ENCODE assay signal across 19 cellular contexts in the genomic region with DNA sequence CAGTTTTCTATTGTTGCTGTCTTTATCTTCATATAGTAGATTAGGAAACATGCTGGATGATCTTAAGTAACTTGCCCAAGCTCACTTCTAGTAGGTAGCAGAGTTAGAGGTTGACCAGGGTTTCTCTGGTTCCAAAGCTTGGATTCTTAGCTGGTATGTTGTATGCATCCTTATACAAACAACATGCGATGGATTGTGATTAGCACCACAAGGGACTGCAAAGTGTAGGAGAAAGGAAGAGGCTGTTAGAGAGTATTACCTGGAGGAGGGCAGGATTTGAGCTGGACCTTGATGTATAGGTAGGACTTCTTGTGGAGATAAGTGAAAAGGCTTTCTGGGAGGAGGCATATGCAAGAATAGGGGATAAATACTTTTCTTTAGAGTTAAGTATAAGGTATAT. TPM values are rescaled to one million over a fixed set of nuclear protein-coding genes. Genes with fewer than 3 reads are reported as not detected.
DNase-seq lines count a peak whose midpoint lies in the region; ATAC-seq and TF ChIP-seq lines count a peak whose summit lies in the region.
"Had no signal": no experiment of that assay in that cellular context is flagged by ENCODE, and none has a peak within 500 bp of the region (broad histone marks: within the 10 kb centered on the region; RNA-seq: fewer than 3 reads in every experiment).

No MANE protein-coding gene starts in this region.

- H3K36me3 ChIP-seq in H7 (replicated peaks; ENCODE audit: control insufficient read depth, insufficient read depth, low read length), result no peaks in the 10 kb centered on the region
- H3K36me3 ChIP-seq: suprapubic skin had no signal

- no peaks in the 10 kb centered on the region for H3K27me3 Mint-ChIP-seq in activated T-cell treated with anti-CD3 and anti-CD28 coated beads, Interleukin-2, amount 50 U/mL, for 4 hours (ENCODE audit: low read depth)
- H3K27me3 Mint-ChIP-seq in brain (no peaks in the 10 kb centered on the region), nephron (ENCODE audit: low read depth) (no peaks in the 10 kb centered on the region)

- ATAC-seq in activated T-cell treated with anti-CD3 and anti-CD28 coated beads, Interleukin-2, amount 50 U/mL, for 4 hours, result no peak
- ATAC-seq in GM19467 (IDR thresholded peaks at IDR 0.05; ENCODE audit: unreplicated experiment), result no peak

- H3K27ac Mint-ChIP-seq in brain (peak overlapping the region in 2 of 5 experiments; percentile 7 to 46), nephron (peak overlapping the region in 2 of 3 experiments; percentile 11 to 15)
- H3K27ac Mint-ChIP-seq: activated T-helper 1 cell treated with anti-CD3 and anti-CD28 coated beads, Interleukin-12 subunit alpha, Interleukin-12 subunit beta, Interleukin-2, Interleukin-4 antibody, amounts not matched to agents 30 ng/mL and 10 ng/mL and 1 ng/mL, durations not matched to agents 14 hours and 24 hours and 36 hours had no signal

- peak overlapping the region; percentile 4 for H3K4me3 Mint-ChIP-seq in activated T-cell treated with anti-CD3 and anti-CD28 coated beads, Interleukin-2, amount 50 U/mL, for 4 hours
- H3K4me3 Mint-ChIP-seq in brain, result peak overlapping the region in 4 of 5 experiments; percentile 1 to 83 (median 30)
- no peak overlapping the region for H3K4me3 Mint-ChIP-seq in nephron
- H3K4me3 Mint-ChIP-seq: activated T-helper 1 cell treated with anti-CD3 and anti-CD28 coated beads, Interleukin-12 subunit alpha, Interleukin-12 subunit beta, Interleukin-2, Interleukin-4 antibody, amounts not matched to agents 30 ng/mL and 10 ng/mL and 1 ng/mL, durations not matched to agents 14 hours and 24 hours and 36 hours had no signal

- TF ChIP-seq CTCF in brain (conservative IDR thresholded peaks at IDR 0.05), result no peak
- no peak for TF ChIP-seq CTCF in nephron (IDR thresholded peaks at IDR 0.05; ENCODE audit: unreplicated experiment in 3 of 3)

- peaks cover 4% of the 10 kb centered on the region; the same call in 1 of the 2 replicates for H3K27me3 ChIP-seq in H7 (ENCODE audit: control insufficient read depth, insufficient read depth, low read length)
- H3K27me3 ChIP-seq: suprapubic skin had no signal

- H3K36me3 Mint-ChIP-seq in activated T-cell treated with anti-CD3 and anti-CD28 coated beads, Interleukin-2, amount 50 U/mL, for 4 hours (ENCODE audit: insufficient read depth), result peaks cover 8% of the 10 kb centered on the region
- H3K36me3 Mint-ChIP-seq in brain, result peaks cover 5% of the 10 kb centered on the region
- no peaks in the 10 kb centered on the region for H3K36me3 Mint-ChIP-seq in nephron (ENCODE audit: low read depth)

- peaks cover 76% of the 10 kb centered on the region for H3K4me1 Mint-ChIP-seq in activated T-cell treated with anti-CD3 and anti-CD28 coated beads, Interleukin-2, amount 50 U/mL, for 4 hours (ENCODE audit: low read depth)
- H3K4me1 Mint-ChIP-seq in brain (peaks cover 82% of the 10 kb centered on the region), nephron (peaks cover 67% of the 10 kb centered on the region)

- intact Hi-C loops in head of caudate nucleus (cut with DNase I), result no loop called here

- H3K9me3 Mint-ChIP-seq in activated T-cell treated with anti-CD3 and anti-CD28 coated beads, Interleukin-2, amount 50 U/mL, for 4 hours, result no peaks in the 10 kb centered on the region
- no peaks in the 10 kb centered on the region for H3K9me3 Mint-ChIP-seq in brain
- H3K9me3 Mint-ChIP-seq in nephron, result no peaks in the 10 kb centered on the region
- H3K9me3 Mint-ChIP-seq: activated T-helper 1 cell treated with anti-CD3 and anti-CD28 coated beads, Interleukin-12 subunit alpha, Interleukin-12 subunit beta, Interleukin-2, Interleukin-4 antibody, amounts not matched to agents 30 ng/mL and 10 ng/mL and 1 ng/mL, durations not matched to agents 14 hours and 24 hours and 36 hours; H9 had no signal

- no peak overlapping the region for H3K4me3 ChIP-seq in H7 (ENCODE audit: insufficient read depth, low read depth, low read length)
- H3K4me3 ChIP-seq: coronary artery, PC-9, suprapubic skin had no signal

- DNase-seq in activated T-cell treated with anti-CD3 and anti-CD28 coated beads, Interleukin-2, amount 50 U/mL, for 4 hours, result no peak
- no peak for DNase-seq in activated T-cell treated with anti-CD3 and anti-CD28 coated beads, Interleukin-2, amount 50 U/mL, for 1 hour
- peak; percentile 20 for DNase-seq in H7
- no peak for DNase-seq in globus pallidus (ENCODE audit: low spot score)
- no peak for DNase-seq in head of caudate nucleus
- DNase-seq: C1 segment of cervical spinal cord; DMS79; H9; NCI-H1092 treated with DMSO at 0.1 percent for 48 hours; NCI-H2029 treated with DMSO at 0.1 percent for 48 hours; NCI-H446; PC-9; stimulated activated CD8-positive, alpha-beta memory T cell treated with anti-CD3 and anti-CD28 coated beads, Interleukin-4, amount 100 ng/mL, for 48 hours had no signal

RNA-seq across cellular contexts. Expression of a gene that starts 5.6 kb away (rescaled TPM):
- 10 to 100 TPM; 26.9 to 30.7 (median 29.8) TPM for total RNA-seq in activated T-cell treated with anti-CD3 and anti-CD28 coated beads, Interleukin-2, amount 50 U/mL, for 4 hours
- 13.3 and 27.3 TPM in 2 replicates for total RNA-seq in H7 (2014; rRNA removed; shearing (Covaris generic))
- 11.6 TPM for polyA plus RNA-seq in brain (ENCODE audit: insufficient read depth, low read depth, low replicate concordance)

Comparison
In these comparisons a context has a peak if more than half of its experiments do, and no peak if none do; other contexts are left out.
1. H3K4me3 Mint-ChIP-seq: peak in activated T-cell treated with anti-CD3 and anti-CD28 coated beads, Interleukin-2, amount 50 U/mL, for 4 hours (single experiment) and brain (4 of 5); none in nephron (0 of 3).